ENCODE assay signal across 22 cellular contexts in genomic region chr7:117674617-117675016, GRCh38.
DNase-seq lines count a peak whose midpoint lies in the region; ATAC-seq and TF ChIP-seq lines count a peak whose summit lies in the region.
"Had no signal": no experiment of that assay in that cellular context is flagged by ENCODE, and none has a peak within 500 bp of the region (broad histone marks: within the 10 kb centered on the region; RNA-seq: fewer than 3 reads in every experiment).

No MANE protein-coding gene starts in this region.

- no peak overlapping the region; the same call in 1 of the 2 replicates for H3K9ac ChIP-seq in HUES64 (ENCODE audit: low read depth, low read length)
- H3K9ac ChIP-seq: parathyroid adenoma had no signal

- peaks cover 70% of the 10 kb centered on the region for H3K4me1 Mint-ChIP-seq in WTC11
- H3K4me1 Mint-ChIP-seq in naive thymus-derived CD8-positive, alpha-beta T cell, result no peaks in the 10 kb centered on the region
- H3K4me1 Mint-ChIP-seq: memory B cell had no signal

- no peaks in the 10 kb centered on the region for H3K36me3 ChIP-seq in HUES64 (ENCODE audit: insufficient read depth, low read length)
- H3K36me3 ChIP-seq: heart right ventricle, right atrium auricular region had no signal

- H3K9me3 Mint-ChIP-seq in WTC11, result no peaks in the 10 kb centered on the region
- no peaks in the 10 kb centered on the region for H3K9me3 Mint-ChIP-seq in naive thymus-derived CD8-positive, alpha-beta T cell
- H3K9me3 Mint-ChIP-seq: CD4-positive, alpha-beta T cell; memory B cell; T-helper 2 cell treated with Interferon-gamma antibody and Interleukin-4, amounts not matched to agents 5 μg/mL and 100 μg/mL, for 36 hours had no signal

- H3K4me3 ChIP-seq in HUES64 (ENCODE audit: low read length), result no peak overlapping the region
- H3K4me3 ChIP-seq: heart right ventricle, right atrium auricular region had no signal

- H3K27me3 ChIP-seq in HUES64 (ENCODE audit: insufficient read depth, low read length), result no peaks in the 10 kb centered on the region
- H3K27me3 ChIP-seq: right atrium auricular region had no signal

- POLR2A ChIA-PET in WTC11 (lab: Charles Lee), result interaction anchor here (0.5 kb wide), 1 partner anchor 497 kb away, joined by 10 read pairs; no protein-coding TSS in a partner anchor
- POLR2A ChIA-PET in naive thymus-derived CD8-positive, alpha-beta T cell (lab: Charles Lee), result no interaction called here

- no peaks in the 10 kb centered on the region for H3K9me3 ChIP-seq in HUES64 (ENCODE audit: insufficient read depth, low read depth, low read length)
- H3K9me3 ChIP-seq: heart right ventricle, right atrium auricular region had no signal

- 2% methylated on average over 2 of the region's 3 CpGs for WGBS in HUES64

- H3K27ac ChIP-seq in HUES64 (ENCODE audit: low read depth, low read length), result peak overlapping the region; percentile 72; the same call in 1 of the 2 replicates
- H3K27ac ChIP-seq: heart right ventricle, parathyroid adenoma, right atrium auricular region had no signal

- peak; percentile 63 for DNase-seq in DMS53 (lab: John Stamatoyannopoulos, UW)
- DNase-seq in WTC11 (ENCODE audit: low spot score), result peak; percentile 25
- no peak for DNase-seq in left colon
- DNase-seq in naive thymus-derived CD8-positive, alpha-beta T cell, result no peak
- no peak for DNase-seq in activated CD4-positive, alpha-beta T cell treated with anti-CD3 and anti-CD28 coated beads, Interleukin-2, amount 50 U/mL, for 48 hours
- DNase-seq: activated CD4-positive, alpha-beta T cell treated with anti-CD3 and anti-CD28 coated beads for 4 hours; activated CD8-positive, alpha-beta memory T cell treated with anti-CD3 and anti-CD28 coated beads for 24 hours; activated effector memory CD4-positive, alpha-beta T cell treated with anti-CD3 and anti-CD28 coated beads, Interleukin-2, amount 50 U/mL, for 16 hours; CD4-positive, alpha-beta T cell; foreskin melanocyte; heart right ventricle; NCI-H187 treated with DMSO at 0.1 percent for 48 hours; SIG-M5; stimulated activated CD4-positive, alpha-beta T cell treated with anti-CD3 and anti-CD28 coated beads, Interleukin-1b, Interleukin-23, amount 100 ng/mL, for 48 hours; stimulated activated naive CD8-positive, alpha-beta T cell treated with anti-CD3 and anti-CD28 coated beads, Interleukin-15, Interleukin-2, amounts not matched to agents 100 U/mL and 50 U/mL, for 24 hours had no signal

- H3K36me3 Mint-ChIP-seq in WTC11, result no peaks in the 10 kb centered on the region
- H3K36me3 Mint-ChIP-seq in naive thymus-derived CD8-positive, alpha-beta T cell, result no peaks in the 10 kb centered on the region
- H3K36me3 Mint-ChIP-seq: activated naive CD8-positive, alpha-beta T cell; memory B cell had no signal

- peaks cover 51% of the 10 kb centered on the region for H3K4me1 ChIP-seq in HUES64 (ENCODE audit: insufficient read depth, low read length)
- H3K4me1 ChIP-seq: parathyroid adenoma, right atrium auricular region had no signal

- intact Hi-C loops in left colon (cut with DNase I, micrococcal nuclease), result no loop called here

- no peak overlapping the region for H3K27ac Mint-ChIP-seq in WTC11
- no peak overlapping the region for H3K27ac Mint-ChIP-seq in naive thymus-derived CD8-positive, alpha-beta T cell
- H3K27ac Mint-ChIP-seq: activated naive CD8-positive, alpha-beta T cell; CD4-positive, alpha-beta T cell; memory B cell; T-helper 2 cell treated with Interferon-gamma antibody and Interleukin-4, amounts not matched to agents 5 μg/mL and 100 μg/mL, for 36 hours had no signal

- CTCF ChIA-PET in WTC11 (lab: Charles Lee), result interaction anchor here (0.9 to 1.2 kb wide), 5 partner anchors 11 to 361 kb away, joined by 3 to 8 read pairs (median 4); no protein-coding TSS in a partner anchor

- no peak for TF ChIP-seq CTCF in WTC11 (IDR thresholded peaks at IDR 0.05)

- H3K4me3 Mint-ChIP-seq in WTC11, result peak overlapping the region; percentile 37
- no peak overlapping the region for H3K4me3 Mint-ChIP-seq in naive thymus-derived CD8-positive, alpha-beta T cell
- H3K4me3 Mint-ChIP-seq: activated naive CD8-positive, alpha-beta T cell; CD4-positive, alpha-beta T cell; memory B cell; T-helper 2 cell treated with Interferon-gamma antibody and Interleukin-4, amounts not matched to agents 5 μg/mL and 100 μg/mL, for 36 hours had no signal

- ATAC-seq in WTC11 (peak; percentile 70), left colon (peak; percentile 43), GM18873 (IDR thresholded peaks at IDR 0.05; ENCODE audit: low FRiP score, unreplicated experiment) (no peak)
- no peak for ATAC-seq in naive thymus-derived CD8-positive, alpha-beta T cell
- ATAC-seq: stimulated activated naive CD8-positive, alpha-beta T cell treated with anti-CD3 and anti-CD28 coated beads, Interleukin-15, Interleukin-2, amounts not matched to agents 100 U/mL and 50 U/mL, for 24 hours had no signal

- no peaks in the 10 kb centered on the region for H3K27me3 Mint-ChIP-seq in WTC11 (ENCODE audit: low read depth)
- H3K27me3 Mint-ChIP-seq in naive thymus-derived CD8-positive, alpha-beta T cell, result peaks cover 0 to 7% (median 0%) of the 10 kb centered on the region in 5 donors
- H3K27me3 Mint-ChIP-seq: activated naive CD8-positive, alpha-beta T cell; CD4-positive, alpha-beta T cell had no signal

TF ChIP-seq in WTC11, 78 proteins besides CTCF, POLR2A, EP300 and RAD21:
- no peak for TF ChIP-seq ZNF317 (CRISPR knock-in tag; IDR thresholded peaks at IDR 0.05; ENCODE audit: borderline replicate concordance, low read depth)
- TF ChIP-seq FOXK1 (CRISPR knock-in tag; IDR thresholded peaks at IDR 0.05), result peak; percentile 47; the same call in 1 of the 2 replicates
- no peak for TF ChIP-seq ZBTB21 (CRISPR knock-in tag; IDR thresholded peaks at IDR 0.05; ENCODE audit: borderline replicate concordance)
- peak; percentile 87; the same call in 1 of the 2 replicates for TF ChIP-seq ZBTB43 (CRISPR knock-in tag; IDR thresholded peaks at IDR 0.05)

Comparison
In these comparisons a context has a peak if more than half of its experiments do, and no peak if none do; other contexts are left out.
1. DNase-seq: peak in DMS53 (single experiment) and WTC11 (single experiment); none in left colon (0 of 2), naive thymus-derived CD8-positive, alpha-beta T cell (0 of 10) and activated CD4-positive, alpha-beta T cell treated with anti-CD3 and anti-CD28 coated beads, Interleukin-2, amount 50 U/mL, for 48 hours (0 of 2).
2. ATAC-seq: peak in WTC11 (single experiment) and left colon (single experiment); none in naive thymus-derived CD8-positive, alpha-beta T cell (0 of 2) and GM18873 (single experiment).